ENCODE assay signal across 39 cellular contexts in genomic region chr20:37586078-37586477, GRCh38.
"Had no signal": no experiment of that assay in that cellular context is flagged by ENCODE, and none has a peak within 500 bp of the region (broad histone marks: within the 10 kb centered on the region; RNA-seq: fewer than 3 reads in every experiment).

No MANE protein-coding gene starts in this region.

- H3K4me1 ChIP-seq: adrenal gland, ascending aorta, body of pancreas, breast epithelium had no signal

- H3K27me3 Mint-ChIP-seq: brain had no signal

- FAIRE-seq: astrocyte, bronchial epithelial cell had no signal

- H3K4me3 ChIP-seq: adrenal gland, ascending aorta, body of pancreas, breast epithelium, cardiac muscle cell had no signal

- H3K4me1 Mint-ChIP-seq: activated naive CD4-positive, alpha-beta T cell treated with anti-CD3 and anti-CD28 coated beads, Interleukin-2, amount 10 ng/mL, durations not matched to agents 7 days and 5 days; activated naive CD4-positive, alpha-beta T cell treated with anti-CD3 and anti-CD28 coated beads, Interleukin-2, amount 50 U/mL, for 24 hours; activated naive CD8-positive, alpha-beta T cell treated with anti-CD3 and anti-CD28 coated beads for 36 hours; activated naive CD8-positive, alpha-beta T cell treated with anti-CD3 and anti-CD28 coated beads, Interleukin-2, amount 10 ng/mL, durations not matched to agents 7 days and 5 days; activated naive CD8-positive, alpha-beta T cell treated with anti-CD3 and anti-CD28 coated beads, Interleukin-2, amount 50 U/mL, for 24 hours; activated T-helper 17 cell treated with anti-CD3 and anti-CD28 coated beads, Interleukin-2, amount 50 U/mL, for 72 hours; central memory CD8-positive, alpha-beta T cell had no signal

- ATAC-seq: activated naive CD4-positive, alpha-beta T cell treated with anti-CD3 and anti-CD28 coated beads, Interleukin-2, amount 50 U/mL, for 72 hours; activated naive CD8-positive, alpha-beta T cell treated with anti-CD3 and anti-CD28 coated beads, Interleukin-2, amount 50 U/mL, for 24 hours; activated T-cell treated with anti-CD3 and anti-CD28 coated beads, Interleukin-2, amount 50 U/mL, for 4 hours; activated T-cell treated with anti-CD3 and anti-CD28 coated beads, Interleukin-2, amount 50 U/mL, for 72 hours; activated T-helper 17 cell treated with anti-CD3 and anti-CD28 coated beads, Interleukin-2, amount 50 U/mL, for 72 hours; body of pancreas had no signal

- H3K27me3 ChIP-seq: ascending aorta, brain microvascular endothelial cell, cardiac muscle cell had no signal

- H3K36me3 Mint-ChIP-seq: activated naive CD4-positive, alpha-beta T cell treated with anti-CD3 and anti-CD28 coated beads, Interleukin-2, amount 10 ng/mL, durations not matched to agents 7 days and 5 days; activated naive CD4-positive, alpha-beta T cell treated with anti-CD3 and anti-CD28 coated beads, Interleukin-2, amount 50 U/mL, for 24 hours; activated naive CD8-positive, alpha-beta T cell; activated naive CD8-positive, alpha-beta T cell treated with anti-CD3 and anti-CD28 coated beads for 36 hours; brain had no signal

- H3K4me3 Mint-ChIP-seq: activated naive CD4-positive, alpha-beta T cell treated with anti-CD3 and anti-CD28 coated beads for 36 hours; activated naive CD4-positive, alpha-beta T cell treated with anti-CD3 and anti-CD28 coated beads, Interleukin-2, amount 10 ng/mL, durations not matched to agents 7 days and 5 days; activated naive CD4-positive, alpha-beta T cell treated with anti-CD3 and anti-CD28 coated beads, Interleukin-2, amount 50 U/mL, for 24 hours; activated naive CD8-positive, alpha-beta T cell; activated naive CD8-positive, alpha-beta T cell treated with anti-CD3 and anti-CD28 coated beads for 36 hours; activated naive CD8-positive, alpha-beta T cell treated with anti-CD3 and anti-CD28 coated beads, Interleukin-2, amount 10 ng/mL, durations not matched to agents 7 days and 5 days; activated naive CD8-positive, alpha-beta T cell treated with anti-CD3 and anti-CD28 coated beads, Interleukin-2, amount 50 U/mL, for 24 hours; activated T-cell treated with anti-CD3 and anti-CD28 coated beads, Interleukin-2, amount 50 U/mL, for 24 hours; activated T-cell treated with anti-CD3 and anti-CD28 coated beads, Interleukin-2, amount 50 U/mL, for 4 hours; activated T-cell treated with anti-CD3 and anti-CD28 coated beads, Interleukin-2, amount 50 U/mL, for 72 hours; activated T-helper 1 cell treated with anti-CD3 and anti-CD28 coated beads, Interleukin-12 subunit alpha, Interleukin-12 subunit beta, Interleukin-2, Interleukin-4 antibody, amounts not matched to agents 30 ng/mL and 10 ng/mL and 1 ng/mL, durations not matched to agents 14 hours and 24 hours and 36 hours; activated T-helper 17 cell treated with anti-CD3 and anti-CD28 coated beads, Interleukin-2, amount 50 U/mL, for 72 hours; brain; central memory CD8-positive, alpha-beta T cell had no signal

- H3K9me3 ChIP-seq: adrenal gland had no signal

- H3K27ac ChIP-seq: adrenal gland, ascending aorta, body of pancreas, brain microvascular endothelial cell, breast epithelium, cardiac muscle cell had no signal

- DNase-seq: activated effector memory CD4-positive, alpha-beta T cell treated with anti-CD3 and anti-CD28 coated beads, Interleukin-2, amount 50 U/mL, for 16 hours; activated effector memory CD4-positive, alpha-beta T cell treated with Interleukin-2 at 50 U/mL for 16 hours; activated gamma-delta T cell; activated gamma-delta T cell treated with Interleukin-2 at 50 U/mL for 16 hours; activated naive CD4-positive, alpha-beta T cell; activated naive CD4-positive, alpha-beta T cell treated with anti-CD3 and anti-CD28 coated beads for 36 hours; activated naive CD4-positive, alpha-beta T cell treated with anti-CD3 and anti-CD28 coated beads, Interleukin-2, amount 10 ng/mL, durations not matched to agents 7 days and 5 days; activated naive CD4-positive, alpha-beta T cell treated with anti-CD3 and anti-CD28 coated beads, Interleukin-2, amount 50 U/mL, for 16 hours; activated naive CD4-positive, alpha-beta T cell treated with Interleukin-2 at 50 U/mL for 16 hours; activated naive CD8-positive, alpha-beta T cell treated with anti-CD3 and anti-CD28 coated beads for 36 hours; activated naive CD8-positive, alpha-beta T cell treated with anti-CD3 and anti-CD28 coated beads, Interleukin-2, amount 10 ng/mL, durations not matched to agents 7 days and 5 days; activated naive CD8-positive, alpha-beta T cell treated with anti-CD3 and anti-CD28 coated beads, Interleukin-2, amount 50 U/mL, for 24 hours; activated T-cell treated with anti-CD3 and anti-CD28 coated beads, Interleukin-2, amount 50 U/mL, for 24 hours; activated T-cell treated with anti-CD3 and anti-CD28 coated beads, Interleukin-2, amount 50 U/mL, for 4 hours; activated T-cell treated with anti-CD3 and anti-CD28 coated beads, Interleukin-2, amount 50 U/mL, for 48 hours; activated T-cell treated with anti-CD3 and anti-CD28 coated beads, Interleukin-2, amount 50 U/mL, for 72 hours; adrenal gland; amniotic stem cell; amygdala; anterior cingulate cortex; aorta; body of pancreas; brain microvascular endothelial cell; caudate nucleus; central memory CD4-positive, alpha-beta T cell; cerebellar nuclear complex had no signal

- H3K9me3 Mint-ChIP-seq: activated naive CD4-positive, alpha-beta T cell treated with anti-CD3 and anti-CD28 coated beads, Interleukin-2, amount 10 ng/mL, durations not matched to agents 7 days and 5 days; activated T-helper 1 cell treated with anti-CD3 and anti-CD28 coated beads, Interleukin-12 subunit alpha, Interleukin-12 subunit beta, Interleukin-2, Interleukin-4 antibody, amounts not matched to agents 30 ng/mL and 10 ng/mL and 1 ng/mL, durations not matched to agents 14 hours and 24 hours and 36 hours; activated T-helper 2 cell treated with anti-CD3 and anti-CD28 coated beads, Interferon-gamma antibody, Interleukin-2, Interleukin-4, amounts not matched to agents 10 μg/mL and 5 μg/mL and 100 μg/mL, durations not matched to agents 14 hours and 24 hours and 36 hours; central memory CD8-positive, alpha-beta T cell had no signal

- H3K36me3 ChIP-seq: adrenal gland, ascending aorta, brain microvascular endothelial cell, breast epithelium, cardiac muscle cell had no signal

- H3K27ac Mint-ChIP-seq: activated naive CD4-positive, alpha-beta T cell treated with anti-CD3 and anti-CD28 coated beads for 36 hours; activated naive CD4-positive, alpha-beta T cell treated with anti-CD3 and anti-CD28 coated beads, Interleukin-2, amount 10 ng/mL, durations not matched to agents 7 days and 5 days; activated naive CD4-positive, alpha-beta T cell treated with anti-CD3 and anti-CD28 coated beads, Interleukin-2, amount 50 U/mL, for 24 hours; activated naive CD4-positive, alpha-beta T cell treated with anti-CD3 and anti-CD28 coated beads, Interleukin-2, amount 50 U/mL, for 72 hours; activated naive CD8-positive, alpha-beta T cell; activated naive CD8-positive, alpha-beta T cell treated with anti-CD3 and anti-CD28 coated beads for 36 hours; activated naive CD8-positive, alpha-beta T cell treated with anti-CD3 and anti-CD28 coated beads, Interleukin-2, amount 10 ng/mL, durations not matched to agents 7 days and 5 days; activated naive CD8-positive, alpha-beta T cell treated with anti-CD3 and anti-CD28 coated beads, Interleukin-2, amount 50 U/mL, for 24 hours; activated T-cell treated with anti-CD3 and anti-CD28 coated beads, Interleukin-2, amount 50 U/mL, for 24 hours; activated T-cell treated with anti-CD3 and anti-CD28 coated beads, Interleukin-2, amount 50 U/mL, for 72 hours; activated T-helper 1 cell treated with anti-CD3 and anti-CD28 coated beads, Interleukin-12 subunit alpha, Interleukin-12 subunit beta, Interleukin-2, Interleukin-4 antibody, amounts not matched to agents 30 ng/mL and 10 ng/mL and 1 ng/mL, durations not matched to agents 14 hours and 24 hours and 36 hours; activated T-helper 17 cell treated with anti-CD3 and anti-CD28 coated beads, Interleukin-2, amount 50 U/mL, for 72 hours; activated T-helper 2 cell treated with anti-CD3 and anti-CD28 coated beads, Interferon-gamma antibody, Interleukin-2, Interleukin-4, amounts not matched to agents 10 μg/mL and 5 μg/mL and 100 μg/mL, durations not matched to agents 14 hours and 24 hours and 36 hours; brain had no signal
